Comparison of ENCODE assay signal across 8 cellular contexts in the genomic region with DNA sequence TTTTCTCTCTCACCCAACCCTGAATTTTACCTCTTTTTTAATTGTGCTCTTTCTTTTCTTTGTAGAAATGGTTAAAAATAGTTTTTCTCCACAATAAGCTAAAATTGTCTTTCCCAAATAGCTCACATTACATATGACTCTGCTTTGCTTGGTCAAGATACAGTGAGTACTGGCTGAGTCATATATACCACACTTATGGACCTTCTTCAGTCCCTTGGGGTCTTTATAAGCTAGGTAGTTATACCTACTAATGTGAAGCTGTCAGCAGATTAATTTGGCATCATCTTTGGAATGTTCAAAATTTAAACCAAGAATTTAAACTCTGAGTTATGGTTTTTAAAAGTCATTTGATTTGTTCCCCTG.
DNase-seq lines count a peak whose midpoint lies in the region; ATAC-seq and TF ChIP-seq lines count a peak whose summit lies in the region.
"Not testable (repeated sequence)": the region's sequence is repeated elsewhere in the genome, so short reads cannot be mapped to it uniquely, and the experiment has no call there.

No MANE protein-coding gene starts in this region.

- not testable (repeated sequence) for BruUV-seq in HCT116 (replicated peaks; lab: Mats Ljungman, UMichigan)

- H2BK15ac ChIP-seq in mesenchymal stem cell (ENCODE audit: low read depth, poor library complexity, severe bottlenecking) = not testable (repeated sequence)

- not testable (repeated sequence) for TF ChIP-seq POLR2A in HCT116 (IDR thresholded peaks at IDR 0.05; ENCODE audit: borderline replicate concordance, extremely low read depth, insufficient read depth, insufficient read length)

- not testable (repeated sequence) for H3K36me3 ChIP-seq in HCT116 (ENCODE audit: control insufficient read depth in 1 of 2, insufficient read depth in 2 of 2, low read length in 2 of 2); mesenchymal stem cell (ENCODE audit: control insufficient read depth in 1 of 2, insufficient read depth in 2 of 2, low read depth in 1 of 2, low read length in 2 of 2)

- in situ Hi-C loops in astrocyte of the spinal cord (cut with HindIII; ENCODE audit: low sequenced_read_pairs) = not testable (repeated sequence)

- CTCF ChIA-PET in HCT116 (lab: Charles Lee) = interaction anchor here (0.8 to 1.4 kb wide), 2 partner anchors 116 to 256 kb away, joined by 3 read pairs; no protein-coding TSS in a partner anchor

- not testable (repeated sequence) for H4K91ac ChIP-seq in mesenchymal stem cell (ENCODE audit: low read length)

- H3K4ac ChIP-seq in mesenchymal stem cell (ENCODE audit: low read depth in 1 of 2, low read length in 2 of 2) = not testable (repeated sequence)

- ATAC-seq in HCT116 = peak; percentile 68; the same call in 1 of the 2 replicates
- peak; percentile 56 for ATAC-seq in foreskin keratinocyte

- H3K4me2 ChIP-seq in HCT116 (ENCODE audit: low read length) = peak overlapping the region; percentile 41; the same call in 1 of the 2 replicates
- H3K4me2 ChIP-seq in mesenchymal stem cell (ENCODE audit: low read length, poor library complexity, severe bottlenecking) = not testable (repeated sequence)

- H3K4me1 ChIP-seq in HCT116 (ENCODE audit: control insufficient read depth in 1 of 2, insufficient read depth in 2 of 2, low read length in 2 of 2) (peaks cover 12 to 34% of the 10 kb centered on the region in 2 experiments), foreskin keratinocyte (peaks cover 23% of the 10 kb centered on the region)
- not testable (repeated sequence) for H3K4me1 ChIP-seq in mesenchymal stem cell (ENCODE audit: control insufficient read depth, insufficient read depth, low read depth, low read length)

- TF ChIP-seq RAD21 in HCT116 (IDR thresholded peaks at IDR 0.05; ENCODE audit: low read depth) = not testable (repeated sequence)

- not testable (repeated sequence) for H3K14ac ChIP-seq in mesenchymal stem cell (ENCODE audit: low read length in 2 of 2)

- TF ChIP-seq CTCF in HCT116 (IDR thresholded peaks at IDR 0.05 in 2 of 3, conservative IDR thresholded peaks at IDR 0.05 in 1 of 3; ENCODE audit: borderline replicate concordance in 1 of 3, insufficient read depth in 1 of 3, low read depth in 2 of 3, low read length in 2 of 3); astrocyte of the spinal cord (IDR thresholded peaks at IDR 0.05; ENCODE audit: low read depth, low read length); dorsolateral prefrontal cortex (IDR thresholded peaks at IDR 0.05 in 54 of 56, conservative IDR thresholded peaks at IDR 0.05 in 2 of 56; ENCODE audit: low read depth in 1 of 56, partially characterized antibody in 56 of 56); foreskin keratinocyte (conservative IDR thresholded peaks at IDR 0.05): not testable (repeated sequence)

- H2BK5ac ChIP-seq in mesenchymal stem cell (ENCODE audit: low read depth, low read length, poor library complexity, severe bottlenecking) = not testable (repeated sequence)

- H3K9me3 ChIP-seq in HCT116 (ENCODE audit: control insufficient read depth in 1 of 2, insufficient read depth in 1 of 2, low read depth in 1 of 2, low read length in 2 of 2); mesenchymal stem cell (ENCODE audit: control insufficient read depth, low read length): not testable (repeated sequence)

- not testable (repeated sequence) for H4K8ac ChIP-seq in mesenchymal stem cell (ENCODE audit: low read length)

- H3K27me3 ChIP-seq in HCT116 (ENCODE audit: insufficient read depth, low read length); dorsolateral prefrontal cortex; foreskin keratinocyte; mesenchymal stem cell (ENCODE audit: control insufficient read depth in 1 of 2, insufficient read depth in 1 of 2, low read length in 2 of 2): not testable (repeated sequence)

- H3K27ac ChIP-seq in HCT116 (ENCODE audit: low read depth, low read length); foreskin keratinocyte; mesenchymal stem cell (ENCODE audit: low read length, poor library complexity, severe bottlenecking): not testable (repeated sequence)
- H3K27ac ChIP-seq in dorsolateral prefrontal cortex = peak overlapping the region in 40 of 59 donors; percentile 2 to 79 (median 50)

- H3K4me3 ChIP-seq in HCT116 (replicated peaks in 1 of 2; ENCODE audit: low read depth in 1 of 2, low read length in 2 of 2); astrocyte of the spinal cord (ENCODE audit: low read depth, low read length); mesenchymal stem cell (ENCODE audit: insufficient read depth in 1 of 2, low read depth in 1 of 2, low read length in 2 of 2): not testable (repeated sequence)
- H3K4me3 ChIP-seq in dorsolateral prefrontal cortex = peak overlapping the region in 1 of 59 donors; percentile 8

- H3K79me2 ChIP-seq in HCT116 (ENCODE audit: insufficient read depth, low read length) = not testable (repeated sequence)

- peak; percentile 28 for DNase-seq in AG08395 (ENCODE audit: low spot score)
- DNase-seq in HCT116 (ENCODE audit: low read depth, low spot score); dorsolateral prefrontal cortex: not testable (repeated sequence)
- DNase-seq in RKO (ENCODE audit: low spot score) = peak; percentile 17
- DNase-seq in astrocyte of the spinal cord (ENCODE audit: low read depth, low spot score) = peak; percentile 74
- peak in 1 of 2 donors; percentile 26 for DNase-seq in foreskin keratinocyte
- DNase-seq in mesenchymal stem cell = peak; percentile 76
- DNase-seq in smooth muscle cell of the brain vasculature (ENCODE audit: low read depth, low spot score) = peak; percentile 15

- intact Hi-C loops in HCT116 (cut with micrococcal nuclease) = loop anchor here (10.0 kb wide), 1 partner anchor 115 kb away; no protein-coding TSS in a partner anchor
- intact Hi-C loops in dorsolateral prefrontal cortex (cut with DNase I) = loop anchor here in 1 of 2 donors (5.0 kb wide), 1 partner anchor 257 kb away; no protein-coding TSS in a partner anchor

- not testable (repeated sequence) for H2BK12ac ChIP-seq in mesenchymal stem cell (ENCODE audit: low read length in 2 of 2)

- POLR2A ChIA-PET in HCT116 (lab: Charles Lee) = not testable (repeated sequence)

- not testable (repeated sequence) for H3K79me1 ChIP-seq in mesenchymal stem cell (replicated peaks; ENCODE audit: low read length, poor library complexity, severe bottlenecking)

- not testable (repeated sequence) for H2BK120ac ChIP-seq in mesenchymal stem cell (ENCODE audit: low read depth, low read length)

- H3K9ac ChIP-seq in HCT116 (ENCODE audit: low read length) = not testable (repeated sequence)
- peak overlapping the region; percentile 63 for H3K9ac ChIP-seq in mesenchymal stem cell (ENCODE audit: low read length)

- not testable (repeated sequence) for H3K23ac ChIP-seq in mesenchymal stem cell (ENCODE audit: low read length in 2 of 2)

- H3K9me2 ChIP-seq in HCT116 (ENCODE audit: insufficient read depth) = not testable (repeated sequence)

- not testable (repeated sequence) for H2AK5ac ChIP-seq in mesenchymal stem cell (ENCODE audit: low read length, severe bottlenecking)

- not testable (repeated sequence) for H2AFZ ChIP-seq in HCT116 (ENCODE audit: low read depth, low read length, poor library complexity, severe bottlenecking); mesenchymal stem cell (ENCODE audit: low read depth, low read length)

- H4K20me1 ChIP-seq in HCT116 (ENCODE audit: insufficient read depth) = not testable (repeated sequence)

- RAD21 ChIA-PET in HCT116 (lab: Charles Lee; ENCODE audit: low non-redundant PET in 1 of 2, low total read pairs in 2 of 2, uncharacterized antibody in 2 of 2, unreplicated experiment in 2 of 2) = not testable (repeated sequence)

- H3K18ac ChIP-seq in mesenchymal stem cell (ENCODE audit: low read depth in 1 of 2, low read length in 2 of 2) = not testable (repeated sequence)

TF ChIP-seq in HCT116, 20 proteins besides CTCF, POLR2A, EP300 and RAD21:
- TF ChIP-seq FOSL1 (IDR thresholded peaks at IDR 0.05; ENCODE audit: low read depth) = peak; percentile 54; the same call in 1 of the 2 replicates
TF ChIP-seq in HCT116: peak in this region for 1; not testable (repeated sequence) for 19.
